ENCODE assay signal across 8 cellular contexts in the genomic region with DNA sequence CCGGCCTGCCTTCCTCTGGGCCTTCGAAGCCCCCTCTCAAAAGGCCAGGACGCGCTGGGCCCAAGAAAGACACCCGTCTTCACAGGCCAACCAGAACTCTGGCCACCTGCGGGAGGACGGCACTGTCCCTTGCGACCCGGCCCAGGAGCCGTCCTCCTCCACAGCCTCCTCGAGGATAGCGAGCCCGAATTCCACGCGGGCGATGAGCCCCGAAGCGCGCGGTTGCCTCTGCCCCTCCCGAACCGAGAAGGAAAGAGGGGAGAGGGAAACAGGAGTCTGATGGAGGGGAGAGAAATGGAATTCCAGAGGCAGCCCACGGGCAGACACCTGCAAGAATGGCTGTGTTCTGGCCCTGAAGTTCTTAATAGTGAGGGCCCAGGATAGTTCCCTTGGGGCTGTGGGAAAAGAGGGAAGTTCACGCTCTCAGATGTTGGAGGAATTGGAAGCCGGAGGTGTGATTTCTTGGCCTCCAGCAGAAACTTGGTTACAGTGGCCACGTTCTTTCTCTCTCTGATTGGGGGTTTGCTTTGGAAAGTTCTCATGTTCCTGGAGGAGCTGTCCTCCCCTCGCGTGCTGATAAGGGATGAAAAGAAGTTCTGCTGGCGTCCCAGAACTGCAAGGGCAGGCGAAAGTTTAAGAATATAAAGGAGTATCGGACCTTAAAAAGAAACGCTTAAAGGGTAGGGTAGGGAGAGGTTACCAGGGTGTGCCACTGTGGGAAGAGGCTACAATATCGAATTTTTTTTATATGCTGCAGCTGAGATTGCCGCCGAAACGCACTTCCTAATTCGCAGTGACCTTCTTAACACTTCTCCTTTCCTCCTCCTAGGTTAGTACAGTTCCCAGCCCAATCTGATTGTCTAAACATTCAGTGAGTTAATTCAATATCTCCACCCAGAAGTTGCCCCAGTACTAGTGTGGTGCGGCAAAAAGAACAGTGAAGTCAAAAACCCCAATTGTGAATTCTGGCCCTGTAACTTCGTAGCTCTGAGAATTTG. TPM values are rescaled to one million over a fixed set of nuclear protein-coding genes. Genes with fewer than 3 reads are reported as not detected.
DNase-seq lines count a peak whose midpoint lies in the region; ATAC-seq, FAIRE-seq and TF ChIP-seq lines count a peak whose summit lies in the region.

No MANE protein-coding gene starts in this region.

- no peak overlapping the region for H3K27ac ChIP-seq in stomach

- DNase-seq in NOMO-1 treated with DMSO at 0.1 percent for 48 hours (lab: John Stamatoyannopoulos, UW; ENCODE audit: unreplicated experiment): peak; percentile 15
- DNase-seq in NOMO-1 treated with dmso at 0.1 percent for 144 hours (lab: John Stamatoyannopoulos, UW; ENCODE audit: unreplicated experiment): no peak
- DNase-seq in astrocyte of the cerebellum (ENCODE audit: low read depth): peak; percentile 43
- DNase-seq in islet precursor cell: peak; percentile 82
- no peak for DNase-seq in stomach
- DNase-seq in H54 (ENCODE audit: insufficient read length, low spot score): no peak

- no peaks in the 10 kb centered on the region for H3K36me3 ChIP-seq in stomach

- H3K4me3 ChIP-seq in astrocyte of the cerebellum (ENCODE audit: low read depth, low read length): peak overlapping the region; percentile 65
- H3K4me3 ChIP-seq in stomach: peak overlapping the region; percentile 50 to 64 (median 56)

- peaks cover 26 to 32% (median 29%) of the 10 kb centered on the region in 4 donors for H3K4me1 ChIP-seq in stomach

- TF ChIP-seq EP300 in stomach (IDR thresholded peaks at IDR 0.05): no peak

- TF ChIP-seq CTCF in astrocyte of the cerebellum (IDR thresholded peaks at IDR 0.05; ENCODE audit: low read depth, low read length, missing control alignments) (no peak), stomach (IDR thresholded peaks at IDR 0.05) (no peak)

- intact Hi-C loops in stomach (cut with DNase I; ENCODE audit: low total_unique reads): no loop called here

- peaks cover 0 to 72% (median 42%) of the 10 kb centered on the region in 3 donors for H3K27me3 ChIP-seq in stomach

- no peak for ATAC-seq in GM21367 (IDR thresholded peaks at IDR 0.05; ENCODE audit: unreplicated experiment)
- no peak for ATAC-seq in GM18909 (IDR thresholded peaks at IDR 0.05; ENCODE audit: poor library complexity, unreplicated experiment)

- in situ Hi-C loops in astrocyte of the cerebellum (cut with HindIII; ENCODE audit: low sequenced_read_pairs): no loop called here

- WGBS in stomach, 5 donors: 3 to 7% (median 5%) methylated on average over 33 to 39 of the region's 39 CpGs

- peaks cover 0 to 6% (median 0%) of the 10 kb centered on the region in 4 donors for H3K9me3 ChIP-seq in stomach

- TF ChIP-seq POLR2A in stomach (IDR thresholded peaks at IDR 0.05) (no peak), H54 (IDR thresholded peaks at IDR 0.05; ENCODE audit: low read depth, low read length) (no peak)

- FAIRE-seq in H54 (lab: Jason Lieb, UNC): no peak

RNA-seq across cellular contexts. Expression of gene SLC44A5, which starts 5.8 kb away (rescaled TPM):
- 1 to 10 TPM in 2 of 5 donors, under 1 TPM in 1, not detected in 2; 0.29 to 6.7 (median 4.6) TPM for total RNA-seq in stomach
- 1 to 10 TPM in 1 of 3 donors, under 1 TPM in 1, not detected in 1; 0.12 to 3.9 TPM for polyA plus RNA-seq in stomach

Comparison
In these comparisons a context has a peak if more than half of its experiments do, and no peak if none do; other contexts are left out.
1. DNase-seq: peak in NOMO-1 treated with DMSO at 0.1 percent for 48 hours (single experiment), astrocyte of the cerebellum (single experiment) and islet precursor cell (single experiment); none in NOMO-1 treated with dmso at 0.1 percent for 144 hours (single experiment), stomach (single experiment) and H54 (single experiment).